Comparison of ENCODE assay signal across 8 cellular contexts in the genomic region with DNA sequence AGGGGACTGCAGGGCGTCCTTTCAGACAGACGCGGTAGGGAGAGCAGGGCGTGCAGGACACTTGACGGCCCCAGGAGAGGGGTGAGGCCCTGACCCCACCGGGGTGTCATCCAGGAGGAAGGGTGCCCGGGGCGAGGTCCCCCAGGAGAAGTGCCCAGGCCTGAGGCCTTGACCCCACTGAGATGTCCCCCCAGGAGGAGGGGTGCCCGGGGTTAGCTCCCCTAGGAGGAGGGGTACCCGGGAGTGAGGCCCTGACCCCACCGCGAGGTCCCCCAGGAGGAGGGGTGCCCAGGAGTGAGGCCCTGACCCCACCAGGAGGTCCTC. TPM values are rescaled to one million over a fixed set of nuclear protein-coding genes. Genes with fewer than 3 reads are reported as not detected.
DNase-seq lines count a peak whose midpoint lies in the region; ATAC-seq and TF ChIP-seq lines count a peak whose summit lies in the region.

No MANE protein-coding gene starts in this region.

- in situ Hi-C loops in KBM-7 (cut with MboI; ENCODE audit: low pct_unique_long_range_greater_than_20kb, low sequenced_read_pairs): no loop called here

- H3K27me3 ChIP-seq in SJSA1 (replicated peaks) (no peaks in the 10 kb centered on the region), fibroblast of lung (ENCODE audit: control insufficient read depth, insufficient read depth, low read length) (no peaks in the 10 kb centered on the region)

- H3K4me3 ChIP-seq in SJSA1 (peak overlapping the region; percentile 55), fibroblast of lung (replicated peaks in 1 of 4; ENCODE audit: control extremely low read depth in 1 of 4, insufficient read depth in 1 of 4, low read depth in 3 of 4, low read length in 4 of 4) (peak overlapping the region in 3 of 4 experiments; percentile 30 to 46 (median 36))

- peaks cover 3% of the 10 kb centered on the region; the same call in 1 of the 2 replicates for H3K36me3 ChIP-seq in SJSA1
- no peaks in the 10 kb centered on the region for H3K36me3 ChIP-seq in fibroblast of lung (ENCODE audit: control insufficient read depth, insufficient read depth, low read length)

- H3K9me3 ChIP-seq in SJSA1 (replicated peaks) (0 out of 2 replicates have a peak, but pooled peaks cover 2% of the 10 kb centered on the region), fibroblast of lung (ENCODE audit: control insufficient read depth, insufficient read depth, low read depth, low read length) (no peaks in the 10 kb centered on the region)

- peaks cover 36% of the 10 kb centered on the region for H3K4me1 ChIP-seq in SJSA1 (replicated peaks)
- peaks cover 26% of the 10 kb centered on the region for H3K4me1 ChIP-seq in fibroblast of lung (ENCODE audit: control insufficient read depth, extremely low read depth, insufficient read depth, low read length)

- H3K27ac ChIP-seq in SJSA1 (peak overlapping the region; percentile 56), fibroblast of lung (ENCODE audit: insufficient read depth, low read length) (peak overlapping the region; percentile 84)

- no peak for TF ChIP-seq CTCF in fibroblast of lung (conservative IDR thresholded peaks at IDR 0.05 in 1 of 2, IDR thresholded peaks at IDR 0.05 in 1 of 2; ENCODE audit: low read depth in 1 of 2, low read length in 2 of 2)

- peak overlapping the region; percentile 88 for H2AFZ ChIP-seq in fibroblast of lung (ENCODE audit: low read length)

- no peak for DNase-seq in SJSA1 (ENCODE audit: low read depth in 1 of 2, low spot score in 2 of 2)
- no peak for DNase-seq in fibroblast of lung (ENCODE audit: low read depth in 2 of 2)
- peak; percentile 77 for DNase-seq in sciatic nerve (ENCODE audit: low spot score)
- DNase-seq in SKM-1 (lab: John Stamatoyannopoulos, UW; ENCODE audit: unreplicated experiment): no peak
- no peak for DNase-seq in KBM-7
- DNase-seq in NK-92 (lab: John Stamatoyannopoulos, UW; ENCODE audit: unreplicated experiment): no peak
- DNase-seq in stimulated activated CD4-positive, alpha-beta T cell treated with anti-CD3 and anti-CD28 coated beads, Interleukin-4, amount 100 ng/mL, for 24 hours: no peak

- H4K20me1 ChIP-seq in fibroblast of lung (ENCODE audit: control insufficient read depth, extremely low read depth, insufficient read depth, low read length): no peaks in the 10 kb centered on the region

- no peaks in the 10 kb centered on the region for H3K79me2 ChIP-seq in fibroblast of lung (ENCODE audit: control insufficient read depth, insufficient read depth, low read length)

- H3K4me2 ChIP-seq in fibroblast of lung (ENCODE audit: extremely low read depth, insufficient read depth, low read length): peak overlapping the region; percentile 58

- ATAC-seq in GM19372 (IDR thresholded peaks at IDR 0.05; ENCODE audit: low read depth, unreplicated experiment) (peak; percentile 3), sciatic nerve (no peak)

- intact Hi-C loops in sciatic nerve (cut with DNase I): no loop called here

- peak overlapping the region; percentile 11 for H3K9ac ChIP-seq in fibroblast of lung (ENCODE audit: insufficient read depth, low read length)

RNA-seq across cellular contexts. Expression of a gene that starts 27.2 kb away (rescaled TPM):
- 128 and 197 TPM in 2 replicates for total RNA-seq in SJSA1 (2014; rRNA removed; shearing (Covaris generic))
- total RNA-seq in fibroblast of lung (114 and 120 TPM in 2 replicates), sciatic nerve (131 TPM)
- 27.0 TPM in 2 replicates for polyA plus RNA-seq in fibroblast of lung
- polyA plus RNA-seq in fibroblast of lung (2012): 64.9 and 78.1 TPM in 2 replicates
- polyA minus RNA-seq in fibroblast of lung (ENCODE audit: low replicate concordance): 23.0 and 29.3 TPM in 2 replicates
